ENCODE assay signal across 9 cellular contexts in the genomic region with DNA sequence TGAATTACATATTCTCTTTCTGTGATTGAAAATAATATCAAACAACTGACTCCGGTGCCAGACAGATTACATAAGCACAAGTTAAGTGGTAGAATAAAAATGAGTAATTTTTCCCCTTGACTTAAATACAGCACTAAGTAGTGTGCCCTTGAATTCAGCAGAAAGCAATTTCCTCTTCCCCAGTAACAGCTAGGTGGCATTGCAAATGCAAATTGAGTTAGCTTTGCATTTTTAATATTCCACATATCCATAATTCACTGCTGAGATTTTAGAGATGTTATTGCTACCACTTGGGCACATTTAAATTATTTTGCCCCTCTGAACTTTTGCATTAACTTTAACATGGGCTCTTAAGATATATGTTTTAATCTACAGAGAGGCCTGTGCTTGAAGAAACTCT.
"Had no signal": no experiment of that assay in that cellular context is flagged by ENCODE, and none has a peak within 500 bp of the region (broad histone marks: within the 10 kb centered on the region; RNA-seq: fewer than 3 reads in every experiment).

No MANE protein-coding gene starts in this region.

- H3K27ac ChIP-seq: esophagus muscularis mucosa, lower lobe of right lung, neutrophil had no signal

- H3K4me3 ChIP-seq: esophagus muscularis mucosa, lower lobe of right lung had no signal

- H3K27me3 ChIP-seq: esophagus muscularis mucosa had no signal

- DNase-seq: activated CD4-positive, alpha-beta T cell treated with anti-CD3 and anti-CD28 coated beads for 48 hours; activated naive CD4-positive, alpha-beta T cell treated with Interleukin-2 at 50 U/mL for 16 hours; left cardiac atrium; lower lobe of right lung; posterior cingulate gyrus; right cardiac atrium; small intestine had no signal

- H3K9me3 ChIP-seq: esophagus muscularis mucosa, lower lobe of right lung, neutrophil had no signal

- H3K36me3 ChIP-seq: esophagus muscularis mucosa, lower lobe of right lung, neutrophil had no signal

- H3K4me1 ChIP-seq: esophagus muscularis mucosa, lower lobe of right lung had no signal

- ATAC-seq: left cardiac atrium, lower lobe of right lung, right cardiac atrium had no signal
